ENCODE assay signal across 13 cellular contexts in the genomic region with DNA sequence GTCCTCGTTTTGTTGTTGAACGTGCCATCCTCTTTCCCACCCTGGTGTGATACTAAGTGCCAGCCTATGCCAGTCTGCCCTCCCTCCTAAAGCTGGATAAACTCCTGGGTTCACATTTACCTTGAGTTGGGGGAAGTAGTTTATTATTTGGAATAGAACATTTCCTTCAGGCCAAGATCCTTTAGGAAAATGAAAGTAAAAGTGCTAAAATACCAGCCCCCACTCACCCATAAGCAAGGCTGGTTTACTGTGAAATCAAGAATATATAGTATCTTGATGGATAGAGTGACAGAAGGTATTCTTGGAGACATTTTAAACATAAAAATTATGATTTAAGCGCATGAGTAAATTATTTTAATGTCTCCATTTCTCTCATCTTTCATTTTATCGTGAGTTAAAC. TPM values are rescaled to one million over a fixed set of nuclear protein-coding genes. Genes with fewer than 3 reads are reported as not detected.
A peak's percentile ranks its signal among the peaks of the same experiment; 100 is the strongest.
DNase-seq lines count a peak whose midpoint lies in the region; ATAC-seq, FAIRE-seq and TF ChIP-seq lines count a peak whose summit lies in the region.
"Had no signal": no experiment of that assay in that cellular context is flagged by ENCODE, and none has a peak within 500 bp of the region (broad histone marks: within the 10 kb centered on the region; RNA-seq: fewer than 3 reads in every experiment).

No MANE protein-coding gene starts in this region.

- TF ChIP-seq CTCF in HepG2 (CRISPR knock-in tag; IDR thresholded peaks at IDR 0.05) = no peak

- no peak for DNase-seq in GM23248
- DNase-seq in adipocyte (ENCODE audit: low read depth) = peak; percentile 31
- DNase-seq in HepG2 (ENCODE audit: low spot score) = no peak
- no peak for DNase-seq in NCI-H82 treated with DMSO at 0.1 percent for 48 hours (lab: John Stamatoyannopoulos, UW; ENCODE audit: unreplicated experiment)
- DNase-seq in activated CD4-positive, alpha-beta T cell treated with anti-CD3 and anti-CD28 coated beads, Interleukin-2, amount 50 U/mL, for 1 hour = no peak
- no peak for DNase-seq in SK-N-DZ (ENCODE audit: low spot score)
- DNase-seq: activated CD4-positive, alpha-beta T cell treated with anti-CD3 and anti-CD28 coated beads for 4 hours; CD4-positive, CD25-positive, alpha-beta regulatory T cell; foreskin fibroblast; NCI-H524; pancreas had no signal

- no peak for FAIRE-seq in HepG2 (lab: Jason Lieb, UNC)
- FAIRE-seq: pancreas had no signal

- peak overlapping the region; percentile 20 for H3K9ac ChIP-seq in GM23248
- peak overlapping the region; percentile 73 for H3K9ac ChIP-seq in adipocyte (ENCODE audit: low read length)
- no peak overlapping the region for H3K9ac ChIP-seq in HepG2 (ENCODE audit: insufficient read depth, low read depth, low read length)
- H3K9ac ChIP-seq in subcutaneous abdominal adipose tissue (ENCODE audit: low read length in 5 of 5) = peak overlapping the region in 3 of 5 donors; percentile 0 to 73 (median 15)

- H3K4me2 ChIP-seq in GM23248 (ENCODE audit: unreplicated experiment) (peak overlapping the region; percentile 62), HepG2 (ENCODE audit: low read depth, low read length) (peak overlapping the region; percentile 20; the same call in 1 of the 2 replicates)

- H4K20me1 ChIP-seq in GM23248 (ENCODE audit: insufficient read depth) = no peaks in the 10 kb centered on the region
- no peaks in the 10 kb centered on the region for H4K20me1 ChIP-seq in HepG2 (ENCODE audit: insufficient read depth, low read length)

- no TSS peak for BruUV-seq in HepG2 (replicated peaks; lab: Mats Ljungman, UMichigan)

- H3K79me2 ChIP-seq in GM23248 (ENCODE audit: insufficient read depth) = peaks cover 81% of the 10 kb centered on the region
- H3K79me2 ChIP-seq in HepG2 (ENCODE audit: insufficient read depth, low read length) = no peaks in the 10 kb centered on the region

- H3K27ac ChIP-seq in GM23248 (no peak overlapping the region), HepG2 (ENCODE audit: extremely low read length, insufficient read depth, low read length) (no peak overlapping the region), subcutaneous abdominal adipose tissue (ENCODE audit: low read depth, low read length) (peak overlapping the region; percentile 33)
- H3K27ac ChIP-seq: pancreas had no signal

- TF ChIP-seq POLR2A in HepG2 (IDR thresholded peaks at IDR 0.05; ENCODE audit: insufficient read depth in 1 of 2, low read depth in 2 of 2, low read length in 2 of 2) = no peak

- WGBS in GM23248 (ENCODE audit: low coverage in 1 of 2, low lambda C conversion rate in 2 of 2, missing lambda C conversion rate in 2 of 2), 2 experiments = 62 to 64% methylated on average over 4 of the region's 4 CpGs
- 23% methylated on average over 4 of the region's 4 CpGs for WGBS in HepG2 (ENCODE audit: low lambda C conversion rate)

- TF ChIP-seq RAD21 in HepG2 (CRISPR knock-in tag; IDR thresholded peaks at IDR 0.05) = no peak

- ATAC-seq in HepG2 (no peak), GM19328 (IDR thresholded peaks at IDR 0.05; ENCODE audit: unreplicated experiment) (no peak)
- ATAC-seq: pancreas had no signal

- no peaks in the 10 kb centered on the region for H3K9me2 ChIP-seq in GM23248 (ENCODE audit: insufficient read depth)

- POLR2A ChIA-PET in HepG2 (lab: Yijun Ruan, JAX) = no interaction called here

- H3K4me1 ChIP-seq in GM23248 (ENCODE audit: insufficient read depth) = no peaks in the 10 kb centered on the region
- peaks cover 40% of the 10 kb centered on the region for H3K4me1 ChIP-seq in adipocyte (ENCODE audit: control insufficient read depth, insufficient read depth, low read length)
- no peaks in the 10 kb centered on the region for H3K4me1 ChIP-seq in HepG2 (ENCODE audit: insufficient read depth, low read length)
- H3K4me1 ChIP-seq in subcutaneous abdominal adipose tissue (ENCODE audit: control insufficient read depth in 5 of 5, insufficient read depth in 5 of 5, low read length in 5 of 5) = peaks cover 2 to 42% (median 34%) of the 10 kb centered on the region in 5 donors
- H3K4me1 ChIP-seq: pancreas had no signal

- H3K4me3 ChIP-seq in GM23248 (peak overlapping the region; percentile 38), adipocyte (ENCODE audit: low read length) (peak overlapping the region; percentile 75), HepG2 (replicated peaks in 1 of 3; ENCODE audit: insufficient read depth in 1 of 3, low read depth in 2 of 3, low read length in 3 of 3) (0 out of 6 replicates have a peak overlapping the region, but pooled peaks of 1 of the 3 experiments have one; percentile 17), subcutaneous abdominal adipose tissue (ENCODE audit: low read depth in 1 of 5, low read length in 5 of 5) (peak overlapping the region in 4 of 5 donors; percentile 14 to 45 (median 32))
- H3K4me3 ChIP-seq: pancreas had no signal

- H3K27me3 ChIP-seq in GM23248 (replicated peaks; ENCODE audit: insufficient read depth) (no peaks in the 10 kb centered on the region), adipocyte (replicated peaks; ENCODE audit: control insufficient read depth, insufficient read depth, low read length) (no peaks in the 10 kb centered on the region), HepG2 (ENCODE audit: control insufficient read depth in 1 of 2, insufficient read depth in 2 of 2, low read length in 2 of 2) (peaks cover 0 to 6% of the 10 kb centered on the region in 2 experiments; a peak in 1 of 5 replicates), subcutaneous abdominal adipose tissue (ENCODE audit: control insufficient read depth in 5 of 5, insufficient read depth in 4 of 5, low read length in 5 of 5) (no peaks in the 10 kb centered on the region)
- H3K27me3 ChIP-seq: pancreas had no signal

- no peaks in the 10 kb centered on the region for H3F3A ChIP-seq in GM23248 (ENCODE audit: insufficient read depth)

- H2AFZ ChIP-seq in GM23248 = 0 out of 2 replicates have a peak overlapping the region, but pooled peaks have one; percentile 8
- peak overlapping the region; percentile 23 for H2AFZ ChIP-seq in HepG2 (ENCODE audit: low read length)

- intact Hi-C loops in HepG2 (cut with micrococcal nuclease; ENCODE audit: unreplicated experiment) = no loop called here

- no peaks in the 10 kb centered on the region for H3K36me3 ChIP-seq in GM23248 (ENCODE audit: low read depth)
- H3K36me3 ChIP-seq in adipocyte (ENCODE audit: control insufficient read depth, insufficient read depth, low read length, severe bottlenecking) = no peaks in the 10 kb centered on the region
- H3K36me3 ChIP-seq in HepG2 (replicated peaks in 1 of 2; ENCODE audit: control insufficient read depth in 1 of 2, insufficient read depth in 2 of 2, low read length in 2 of 2) = no peaks in the 10 kb centered on the region
- no peaks in the 10 kb centered on the region for H3K36me3 ChIP-seq in subcutaneous abdominal adipose tissue (ENCODE audit: control insufficient read depth in 5 of 5, insufficient read depth in 5 of 5, low read length in 5 of 5)
- H3K36me3 ChIP-seq: pancreas had no signal

- no peak for TF ChIP-seq EP300 in HepG2 (IDR thresholded peaks at IDR 0.05; ENCODE audit: low read depth in 2 of 2, low read length in 2 of 2)
- TF ChIP-seq EP300 in HepG2 (CRISPR knock-in tag; IDR thresholded peaks at IDR 0.05; ENCODE audit: borderline replicate concordance) = no peak

- H3K9me3 ChIP-seq in GM23248 (ENCODE audit: low read depth) = no peaks in the 10 kb centered on the region
- no peaks in the 10 kb centered on the region for H3K9me3 ChIP-seq in adipocyte (ENCODE audit: control insufficient read depth, low read length)
- H3K9me3 ChIP-seq in HepG2 (ENCODE audit: low read length) = no peaks in the 10 kb centered on the region
- no peaks in the 10 kb centered on the region for H3K9me3 ChIP-seq in subcutaneous abdominal adipose tissue (ENCODE audit: control insufficient read depth in 5 of 5, low read length in 5 of 5)
- H3K9me3 ChIP-seq: pancreas had no signal

- in situ Hi-C loops in GM23248 (cut with MboI) (no loop called here), HepG2 (cut with HindIII; ENCODE audit: extremely low pct_ligation_motif_present, low pct_unique_long_range_greater_than_20kb) (no loop called here)

- CTCF ChIA-PET in HepG2 (lab: Yijun Ruan, JAX; ENCODE audit: low intra/inter-chr PET ratio, low total read pairs) = no interaction called here

TF ChIP-seq in HepG2, 621 proteins besides CTCF, POLR2A, EP300 and RAD21 (continues in another document):
- TF ChIP-seq ZNF333 (CRISPR knock-in tag; IDR thresholded peaks at IDR 0.05; ENCODE audit: borderline replicate concordance) (no peak), ZNF331 (CRISPR knock-in tag; IDR thresholded peaks at IDR 0.05) (no peak), TOPORS (CRISPR knock-in tag; IDR thresholded peaks at IDR 0.05) (no peak), SALL1 (CRISPR knock-in tag; IDR thresholded peaks at IDR 0.05) (no peak), SP140L (CRISPR knock-in tag; IDR thresholded peaks at IDR 0.05; ENCODE audit: borderline replicate concordance) (no peak)

RNA-seq across cellular contexts. Expression of a gene that starts 27.1 kb away (rescaled TPM):
- 19.0 and 31.9 TPM in 2 replicates for total RNA-seq in GM23248 (2014; rRNA removed; shearing (Covaris generic))
- polyA plus RNA-seq in GM23248 (2016; fragmentation: Nextera tagmentation; extraction: Ambion mirVana) = 13.2 and 14.3 TPM in 2 replicates
- total RNA-seq in HepG2 (2016; rRNA removed; fragmentation: Illumina TruSeq; extraction: Trizol) = not detected in 2 replicates
- not detected in 2 replicates for total RNA-seq in HepG2 (2016; cell fraction: cytosol; rRNA removed; fragmentation: Illumina TruSeq; extraction: Trizol; ENCODE audit: low read depth)
- not detected in 2 replicates for total RNA-seq in HepG2 (2016; cell fraction: insoluble cytoplasmic fraction; rRNA removed; fragmentation: Illumina TruSeq; extraction: Trizol)
- total RNA-seq in HepG2 (2016; cell fraction: membrane; rRNA removed; fragmentation: Illumina TruSeq; extraction: Trizol) = not detected in 2 replicates
- not detected in 2 replicates for total RNA-seq in HepG2 (2016; cell fraction: nucleus; rRNA removed; fragmentation: Illumina TruSeq; extraction: Trizol)
- not detected in 2 replicates for polyA plus RNA-seq in HepG2 (2011; rRNA removed)
- 0.04 TPM in 1 of 2 replicates, not detected in the other for polyA plus RNA-seq in HepG2 (2011; cell fraction: cytosol; rRNA removed)
- polyA plus RNA-seq in HepG2 (2011; cell fraction: nucleus; rRNA removed) = not detected in 2 replicates
- not detected in 2 replicates for polyA plus RNA-seq in HepG2 (2012)
- polyA plus RNA-seq in HepG2 (2016; cell fraction: cytosol; fragmentation: Illumina TruSeq; extraction: Trizol; ENCODE audit: low read depth) = not detected in 2 replicates
- not detected in 2 replicates for polyA plus RNA-seq in HepG2 (2016; cell fraction: insoluble cytoplasmic fraction; fragmentation: Illumina TruSeq; extraction: Trizol; ENCODE audit: low read depth)
- not detected in 2 replicates for polyA plus RNA-seq in HepG2 (2016; cell fraction: membrane; fragmentation: Illumina TruSeq; extraction: Trizol; ENCODE audit: low read depth)
- polyA plus RNA-seq in HepG2 (2016; cell fraction: nucleus; fragmentation: Illumina TruSeq; extraction: Trizol; ENCODE audit: insufficient read depth, low read depth) = not detected in 2 replicates
- polyA minus RNA-seq in HepG2 (2011; rRNA and poly(A)+ RNA removed; ENCODE audit: low replicate concordance) = 62.5 TPM in 1 of 2 replicates, not detected in the other
- 1.1 TPM in 1 of 2 replicates, not detected in the other for polyA minus RNA-seq in HepG2 (2011; cell fraction: cytosol; rRNA and poly(A)+ RNA removed)
- polyA minus RNA-seq in HepG2 (2011; cell fraction: nucleus; rRNA and poly(A)+ RNA removed) = not detected in 2 replicates
- 42.6 and 65.6 TPM in 2 replicates for polyA plus RNA-seq in SK-N-DZ (2014; cell fraction: cytosol; rRNA removed)
- 43.0 and 70.1 TPM in 2 replicates for polyA plus RNA-seq in SK-N-DZ (2014; cell fraction: nucleus; rRNA removed)

Comparison
In these comparisons a context has a peak if more than half of its experiments do, and no peak if none do; other contexts are left out.
1. RNA of a gene that starts 27.1 kb away (total RNA-seq): 19.0 to 31.9 TPM in GM23248; not detected in HepG2; every median in the first group is over 10 times any median in the second.